ENCODE assay signal across 8 cellular contexts in the genomic region with DNA sequence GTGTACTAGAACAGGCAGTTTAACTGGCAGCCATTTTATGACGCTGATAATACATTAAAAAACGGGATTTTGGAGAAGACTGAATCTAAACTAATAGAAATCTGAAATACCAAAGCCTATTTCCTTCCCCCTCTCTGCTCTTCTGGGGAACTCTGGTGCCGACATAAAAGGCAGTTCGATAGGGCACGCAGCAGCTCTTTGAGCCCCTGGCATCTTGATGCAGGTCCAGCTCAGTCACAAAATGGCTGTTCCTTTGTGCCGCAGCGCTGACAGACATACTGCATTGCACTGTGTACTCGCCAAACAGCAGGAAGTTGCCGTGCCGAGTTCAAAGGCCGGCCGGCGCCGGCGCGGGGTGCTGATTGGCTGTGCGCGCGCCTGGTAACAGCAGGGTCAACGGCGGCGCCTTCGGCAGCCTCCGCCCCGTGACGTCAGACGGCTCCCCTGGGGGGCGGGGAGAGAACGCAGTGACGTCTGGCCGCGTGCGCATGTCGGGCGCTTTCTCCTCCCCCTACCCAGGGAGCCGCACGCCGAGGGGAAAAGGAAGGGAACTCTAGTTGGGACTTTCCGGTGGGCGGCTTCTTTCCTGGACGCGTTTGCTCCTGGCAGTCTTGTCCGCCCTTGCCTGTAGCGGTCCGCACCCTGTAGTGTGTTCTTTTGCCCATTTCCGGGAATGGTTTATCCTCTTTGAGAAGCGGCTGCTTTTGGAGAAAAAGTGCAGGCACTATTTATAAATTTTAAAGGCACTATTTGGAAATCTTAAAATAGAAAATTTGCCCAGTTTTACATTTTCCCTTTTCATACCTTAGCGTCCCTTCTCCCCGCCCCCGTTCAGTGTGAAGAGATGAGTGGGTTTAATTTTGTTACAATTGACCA. TPM values are rescaled to one million over a fixed set of nuclear protein-coding genes. Genes with fewer than 3 reads are reported as not detected.
DNase-seq lines count a peak whose midpoint lies in the region; ATAC-seq and TF ChIP-seq lines count a peak whose summit lies in the region.

No MANE protein-coding gene starts in this region.

- TF ChIP-seq CTCF in GM06990 (IDR thresholded peaks at IDR 0.05; ENCODE audit: insufficient read depth, low read length, poor library complexity, severe bottlenecking) (no peak), NB4 (IDR thresholded peaks at IDR 0.05; ENCODE audit: low read depth, low read length) (no peak)

- DNase-seq in GM06990 (ENCODE audit: extremely low read depth, insufficient read length) (peak; percentile 100), NB4 (ENCODE audit: low read depth) (peak; percentile 100), SK-N-DZ (ENCODE audit: low spot score) (peak; percentile 98), germinal center (ENCODE audit: low spot score) (peak; percentile 97), non-pigmented ciliary epithelial cell (ENCODE audit: low read depth) (peak; percentile 86), superior temporal gyrus (ENCODE audit: extremely low spot score) (peak; percentile 98)
- peak; percentile 98 for DNase-seq in activated naive CD4-positive, alpha-beta T cell treated with anti-CD3 and anti-CD28 coated beads, Interleukin-2, amount 50 U/mL, for 16 hours

- no peaks in the 10 kb centered on the region for H3K27me3 ChIP-seq in GM06990 (replicated peaks; ENCODE audit: control insufficient read depth, insufficient read depth, low read length)

- TF ChIP-seq POLR2A in NB4 (IDR thresholded peaks at IDR 0.05; ENCODE audit: extremely low read depth, insufficient read length), result peak; percentile 85

- H3K4me3 ChIP-seq in GM06990 (replicated peaks; ENCODE audit: low read depth, low read length) (peak overlapping the region; percentile 72), NB4 (ENCODE audit: low read depth, low read length) (peak overlapping the region; percentile 84)

- peaks cover 1% of the 10 kb centered on the region; the same call in 1 of the 2 replicates for H3K36me3 ChIP-seq in GM06990 (ENCODE audit: control insufficient read depth, insufficient read depth, low read length)

- peak; percentile 78 for ATAC-seq in HG02571 (IDR thresholded peaks at IDR 0.05; ENCODE audit: unreplicated experiment)

RNA-seq across cellular contexts. Expression of a gene that starts 4.1 kb away (rescaled TPM):
- 31.4 and 38.8 TPM in 2 replicates for polyA plus RNA-seq in SK-N-DZ (2014; cell fraction: cytosol; rRNA removed)
- polyA plus RNA-seq in SK-N-DZ (2014; cell fraction: nucleus; rRNA removed), result 60.9 and 82.1 TPM in 2 replicates

Comparison
In these comparisons a context has a peak if more than half of its experiments do, and no peak if none do; other contexts are left out.
1. Peak in every context shown above with its lines: DNase-seq, ATAC-seq and H3K4me3 ChIP-seq.